11 cellular contexts compared by ENCODE assay signal in genomic region chr14:23430733-23431105, GRCh38. TPM values are rescaled to one million over a fixed set of nuclear protein-coding genes. Genes with fewer than 3 reads are reported as not detected.
A peak's percentile ranks its signal among the peaks of the same experiment; 100 is the strongest.
DNase-seq lines count a peak whose midpoint lies in the region; ATAC-seq and TF ChIP-seq lines count a peak whose summit lies in the region.
"Had no signal": no experiment of that assay in that cellular context is flagged by ENCODE, and none has a peak within 500 bp of the region (broad histone marks: within the 10 kb centered on the region; RNA-seq: fewer than 3 reads in every experiment).

No MANE protein-coding gene starts in this region.

- peaks cover 0 to 6% of the 10 kb centered on the region in 2 donors for H3K4me1 ChIP-seq in right atrium auricular region
- no peaks in the 10 kb centered on the region for H3K4me1 ChIP-seq in adrenal gland (replicated peaks in 1 of 2)
- H3K4me1 ChIP-seq: esophagus squamous epithelium had no signal

- H3K27ac ChIP-seq in right atrium auricular region (peak overlapping the region; percentile 82 to 92), adrenal gland (peak overlapping the region in 1 of 5 donors; percentile 62), layer of hippocampus (ENCODE audit: low read depth, low read length) (peak overlapping the region; percentile 63)
- H3K27ac ChIP-seq: esophagus squamous epithelium had no signal

- WGBS in adrenal gland, 4 donors: 7 to 50% (median 15%) methylated on average over 1 of the region's 1 CpG

- intact Hi-C loops in left ventricle myocardium superior (cut with micrococcal nuclease) (no loop called here), adrenal gland (cut with DNase I) (no loop called here)

- no peak for DNase-seq in right atrium auricular region (ENCODE audit: low spot score)
- DNase-seq in left ventricle myocardium superior: no peak
- peak in 5 of 7 donors; percentile 7 to 80 (median 22) for DNase-seq in adrenal gland
- DNase-seq in 8988T: no peak
- DNase-seq in NCI-H82 (lab: John Stamatoyannopoulos, UW): no peak
- no peak for DNase-seq in NCI-H187 (lab: John Stamatoyannopoulos, UW)
- no peak for DNase-seq in GDM1 (lab: John Stamatoyannopoulos, UW)
- DNase-seq: activated naive CD8-positive, alpha-beta T cell treated with anti-CD3 and anti-CD28 coated beads, Interleukin-2, amount 50 U/mL, for 24 hours; esophagus squamous epithelium; stimulated activated naive CD8-positive, alpha-beta T cell treated with anti-CD3 and anti-CD28 coated beads, Interleukin-15, amount 100 ng/mL, for 72 hours had no signal

- no peak for TF ChIP-seq POLR2A in adrenal gland (IDR thresholded peaks at IDR 0.05)

- H3K4me3 ChIP-seq in right atrium auricular region (no peak overlapping the region), adrenal gland (no peak overlapping the region)
- H3K4me3 ChIP-seq: esophagus squamous epithelium had no signal

- H3K27me3 ChIP-seq in right atrium auricular region: no peaks in the 10 kb centered on the region
- H3K27me3 ChIP-seq in adrenal gland: no peaks in the 10 kb centered on the region
- H3K27me3 ChIP-seq in layer of hippocampus (ENCODE audit: control insufficient read depth, insufficient read depth, low read length): no peaks in the 10 kb centered on the region
- H3K27me3 ChIP-seq: esophagus squamous epithelium had no signal

- peaks cover 40% of the 10 kb centered on the region for H3K36me3 ChIP-seq in right atrium auricular region
- H3K36me3 ChIP-seq in adrenal gland (replicated peaks in 1 of 2): no peaks in the 10 kb centered on the region
- H3K36me3 ChIP-seq: esophagus squamous epithelium had no signal

- TF ChIP-seq CTCF in right atrium auricular region (IDR thresholded peaks at IDR 0.05) (no peak), adrenal gland (IDR thresholded peaks at IDR 0.05) (no peak)

- H3K9me3 ChIP-seq in right atrium auricular region (no peaks in the 10 kb centered on the region), adrenal gland (replicated peaks in 1 of 3) (no peaks in the 10 kb centered on the region)
- H3K9me3 ChIP-seq: esophagus squamous epithelium had no signal

- ATAC-seq in left ventricle myocardium superior: no peak
- ATAC-seq: activated naive CD8-positive, alpha-beta T cell treated with anti-CD3 and anti-CD28 coated beads, Interleukin-2, amount 50 U/mL, for 24 hours; stimulated activated naive CD8-positive, alpha-beta T cell treated with anti-CD3 and anti-CD28 coated beads, Interleukin-15, amount 100 ng/mL, for 72 hours had no signal

RNA-seq across cellular contexts. Expression of gene MYH7, which starts 4.7 kb away (rescaled TPM):
- total RNA-seq in right atrium auricular region (1,000 to 10,000 TPM; 1,082 to 4,592 TPM), left ventricle myocardium superior (12,717 TPM), adrenal gland (1 to 10 TPM in 2 of 8 donors, under 1 TPM in 2, not detected in 4; 0.28 to 7.1 (median 1.1) TPM)
- 1 to 10 TPM in 1 of 3 donors, under 1 TPM in 2; 0.11 to 4.3 (median 0.47) TPM for polyA plus RNA-seq in adrenal gland
- total RNA-seq: esophagus squamous epithelium had no signal

RNA-seq across cellular contexts. Expression of gene MYH6, which starts 22.6 kb away (rescaled TPM):
- total RNA-seq in right atrium auricular region (over 10,000 TPM in 1 of 2 donors, 1,000 to 10,000 TPM in 1; 8,253 to 13,240 TPM), left ventricle myocardium superior (4,258 TPM), adrenal gland (1 to 10 TPM in 1 of 8 donors, under 1 TPM in 2, not detected in 5; 0.04 to 1.5 (median 0.25) TPM)
- polyA plus RNA-seq in adrenal gland: 1 to 10 TPM in 1 of 3 donors, under 1 TPM in 2; 0.27 to 5.2 (median 0.67) TPM
- total RNA-seq: esophagus squamous epithelium had no signal

RNA-seq across cellular contexts. Expression of gene NGDN, which starts 38.8 kb away (rescaled TPM):
- total RNA-seq in right atrium auricular region: 10 to 100 TPM; 19.5 to 24.3 TPM
- 18.6 TPM for total RNA-seq in left ventricle myocardium superior
- total RNA-seq in adrenal gland: 10 to 100 TPM; 24.4 to 43.1 (median 32.9) TPM
- polyA plus RNA-seq in adrenal gland: 10 to 100 TPM; 32.1 to 57.8 (median 40.5) TPM

RNA-seq across cellular contexts. Expression of gene CMTM5, which starts 53.9 kb away (rescaled TPM):
- total RNA-seq in right atrium auricular region (not detected), left ventricle myocardium superior (not detected), adrenal gland (1 to 10 TPM in 1 of 8 donors, under 1 TPM in 2, not detected in 5; 0.34 to 2.5 (median 0.35) TPM)
- 1 to 10 TPM in 2 of 3 donors, under 1 TPM in 1; 0.59 to 2.6 (median 1.9) TPM for polyA plus RNA-seq in adrenal gland
- total RNA-seq: esophagus squamous epithelium had no signal

RNA-seq across cellular contexts. Expression of gene IL25, which starts 58.1 kb away (rescaled TPM):
- total RNA-seq in right atrium auricular region (not detected), left ventricle myocardium superior (not detected), adrenal gland (not detected)
- polyA plus RNA-seq in adrenal gland: under 1 TPM in 1 of 3 donors, not detected in 2; 0.10 TPM
- total RNA-seq: esophagus squamous epithelium had no signal

Comparison
In these comparisons a context has a peak if more than half of its experiments do, and no peak if none do; other contexts are left out.
1. DNase-seq: peak in adrenal gland (5 of 7); none in right atrium auricular region (single experiment), left ventricle myocardium superior (single experiment), 8988T (single experiment), NCI-H82 (single experiment), NCI-H187 (0 of 2) and GDM1 (single experiment).
2. RNA of gene MYH7, which starts 4.7 kb away (total RNA-seq): 12,717 TPM in left ventricle myocardium superior (single experiment) and 1,082 to 4,592 TPM in right atrium auricular region; 0.28 to 7.1 TPM in adrenal gland; every median in the first group is over 100 times any median in the second.
3. RNA of gene MYH6, which starts 22.6 kb away (total RNA-seq): 8,253 to 13,240 TPM in right atrium auricular region and 4,258 TPM in left ventricle myocardium superior (single experiment); 0.04 to 1.5 TPM in adrenal gland; every median in the first group is over 1,000 times any median in the second.